In the genomic region with DNA sequence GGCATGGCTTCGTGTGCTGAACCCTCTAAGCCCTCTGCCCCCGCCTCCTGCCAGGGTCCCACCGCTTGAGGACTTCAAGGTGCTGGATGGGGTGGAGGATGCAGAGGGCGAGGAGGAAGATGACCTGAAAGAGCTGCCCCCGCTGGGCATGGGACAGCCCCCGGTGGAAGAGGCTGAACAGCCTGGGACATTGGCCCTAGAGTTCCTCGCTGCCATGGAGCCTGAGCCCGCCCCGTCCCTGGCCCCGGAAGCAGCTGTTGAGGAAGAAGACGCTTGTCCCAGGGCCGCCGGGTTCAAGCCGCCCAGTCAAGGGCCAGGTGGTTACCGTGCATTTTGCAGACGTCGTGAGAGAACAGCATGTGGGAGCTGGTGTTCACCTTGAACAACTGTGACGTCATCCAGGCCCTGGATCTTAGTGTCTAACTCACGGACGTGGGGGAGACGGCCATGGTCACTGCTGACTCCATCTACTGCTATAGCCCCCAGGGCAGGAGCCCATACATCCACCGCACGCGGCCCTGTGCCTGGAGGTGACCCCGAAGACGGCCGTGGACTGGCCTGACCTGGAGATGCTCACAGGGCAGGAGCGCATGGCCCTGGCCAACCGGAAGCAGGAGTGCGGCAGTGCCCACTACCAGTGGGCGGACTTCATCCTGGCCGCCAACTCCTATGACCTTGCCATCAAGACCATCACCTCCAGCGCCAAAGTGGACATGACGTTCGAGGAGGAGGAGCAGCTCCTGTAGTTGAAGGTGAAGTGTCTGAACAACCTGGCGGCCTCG, we compare ENCODE assay signal across 19 cellular contexts.
DNase-seq lines count a peak whose midpoint lies in the region; ATAC-seq and TF ChIP-seq lines count a peak whose summit lies in the region.
"Had no signal": no experiment of that assay in that cellular context is flagged by ENCODE, and none has a peak within 500 bp of the region (broad histone marks: within the 10 kb centered on the region; RNA-seq: fewer than 3 reads in every experiment).

No MANE protein-coding gene starts in this region.

- TF ChIP-seq CTCF in CD14-positive monocyte (IDR thresholded peaks at IDR 0.05) (no peak), RWPE2 (IDR thresholded peaks at IDR 0.05; ENCODE audit: poor library complexity, severe bottlenecking) (no peak), psoas muscle (IDR thresholded peaks at IDR 0.05) (no peak)

- H3K27ac Mint-ChIP-seq in CD14-positive monocyte (no peak overlapping the region), immature natural killer cell (no peak overlapping the region)
- H3K27ac Mint-ChIP-seq: CD4-positive, CD25-positive, alpha-beta regulatory T cell had no signal

- H3K36me3 ChIP-seq in RWPE2 (ENCODE audit: low read depth): peaks cover 14% of the 10 kb centered on the region; the same call in 1 of the 2 replicates
- H3K36me3 ChIP-seq in psoas muscle (ENCODE audit: insufficient read depth in 1 of 2, low read depth in 1 of 2): peaks cover 0 to 99% of the 10 kb centered on the region in 2 donors

- H3K4me1 ChIP-seq in RWPE2 (ENCODE audit: insufficient read depth, poor library complexity, severe bottlenecking): no peaks in the 10 kb centered on the region
- H3K4me1 ChIP-seq in right cardiac atrium (ENCODE audit: control insufficient read depth, insufficient read depth, low read length): no peaks in the 10 kb centered on the region
- H3K4me1 ChIP-seq in psoas muscle: no peaks in the 10 kb centered on the region
- H3K4me1 ChIP-seq: SJSA1 had no signal

- H3K4me3 Mint-ChIP-seq in CD14-positive monocyte (no peak overlapping the region), immature natural killer cell (no peak overlapping the region)
- H3K4me3 Mint-ChIP-seq: CD4-positive, CD25-positive, alpha-beta regulatory T cell had no signal

- H3K27me3 ChIP-seq in RWPE2 (ENCODE audit: insufficient read depth, poor library complexity, severe bottlenecking) (no peaks in the 10 kb centered on the region), right cardiac atrium (ENCODE audit: control insufficient read depth, insufficient read depth) (no peaks in the 10 kb centered on the region), psoas muscle (ENCODE audit: insufficient read depth in 3 of 3, low read length in 2 of 3) (no peaks in the 10 kb centered on the region)
- H3K27me3 ChIP-seq: SJSA1 had no signal

- H3K9me3 ChIP-seq in RWPE2 (ENCODE audit: severe bottlenecking) (no peaks in the 10 kb centered on the region), right cardiac atrium (ENCODE audit: control insufficient read depth, low read length) (no peaks in the 10 kb centered on the region), psoas muscle (no peaks in the 10 kb centered on the region)
- H3K9me3 ChIP-seq: SJSA1 had no signal

- intact Hi-C loops in CD14-positive monocyte (cut with micrococcal nuclease) (no loop called here), right cardiac atrium (cut with DNase I) (no loop called here), psoas muscle (cut with DNase I) (no loop called here)

- H3K27me3 Mint-ChIP-seq in CD14-positive monocyte (ENCODE audit: low read depth in 3 of 3) (no peaks in the 10 kb centered on the region), immature natural killer cell (ENCODE audit: low read depth in 3 of 3) (peaks cover 0 to 4% (median 0%) of the 10 kb centered on the region in 3 donors)
- H3K27me3 Mint-ChIP-seq: CD4-positive, CD25-positive, alpha-beta regulatory T cell had no signal

- H3K9me3 Mint-ChIP-seq in CD14-positive monocyte (no peaks in the 10 kb centered on the region), immature natural killer cell (no peaks in the 10 kb centered on the region)
- H3K9me3 Mint-ChIP-seq: CD4-positive, CD25-positive, alpha-beta regulatory T cell had no signal

- DNase-seq in CD14-positive monocyte (ENCODE audit: low spot score): peak; percentile 42
- peak; percentile 42 for DNase-seq in RWPE2 (ENCODE audit: low spot score)
- peak in 2 of 3 donors; percentile 50 to 54 for DNase-seq in right cardiac atrium
- peak in 1 of 2 donors; percentile 56 for DNase-seq in psoas muscle
- DNase-seq in immature natural killer cell: no peak
- no peak for DNase-seq in COR-L47 (lab: John Stamatoyannopoulos, UW)
- DNase-seq in stimulated activated CD4-positive, alpha-beta T cell treated with anti-CD3 and anti-CD28 coated beads, Interleukin-15, amount 100 ng/mL, for 24 hours: no peak
- DNase-seq: CD4-positive, CD25-positive, alpha-beta regulatory T cell; DMS53; HCEC 1CT; NCI-H1105 treated with DMSO at 0.1 percent for 48 hours; NCI-H146; NCI-H1930; NCI-H2107; NCI-H524; NCI-H774 had no signal

- H3K27ac ChIP-seq in RWPE2 (ENCODE audit: poor library complexity, severe bottlenecking): no peak overlapping the region
- no peak overlapping the region for H3K27ac ChIP-seq in right cardiac atrium (ENCODE audit: low read length)
- no peak overlapping the region for H3K27ac ChIP-seq in psoas muscle
- H3K27ac ChIP-seq: HL-60, SJSA1 had no signal

- H3K4me1 Mint-ChIP-seq in CD14-positive monocyte (peaks cover 10% of the 10 kb centered on the region), immature natural killer cell (no peaks in the 10 kb centered on the region)

- ATAC-seq in RWPE2 (ENCODE audit: low read depth) (no peak), right cardiac atrium (peak; percentile 22 to 46), psoas muscle (peak in 3 of 4 donors; percentile 15 to 22 (median 16))
- ATAC-seq: GM12878 had no signal

- WGBS in right cardiac atrium: 97% methylated on average over 37 of the region's 37 CpGs
- 95 to 97% (median 95%) methylated on average over 37 of the region's 37 CpGs for WGBS in psoas muscle, 3 donors

- H3K36me3 Mint-ChIP-seq in CD14-positive monocyte: peaks cover 78 to 79% of the 10 kb centered on the region in 2 donors
- peaks cover 22 to 50% (median 29%) of the 10 kb centered on the region in 3 donors for H3K36me3 Mint-ChIP-seq in immature natural killer cell

- H3K4me3 ChIP-seq in RWPE2 (ENCODE audit: severe bottlenecking): no peak overlapping the region
- no peak overlapping the region for H3K4me3 ChIP-seq in right cardiac atrium (ENCODE audit: low read length)
- H3K4me3 ChIP-seq in psoas muscle: no peak overlapping the region
- H3K4me3 ChIP-seq: GM12878, SJSA1 had no signal

Comparison
In these comparisons a context has a peak if more than half of its experiments do, and no peak if none do; other contexts are left out.
1. DNase-seq: peak in CD14-positive monocyte (single experiment), RWPE2 (single experiment) and right cardiac atrium (2 of 3); none in immature natural killer cell (0 of 3), COR-L47 (single experiment) and stimulated activated CD4-positive, alpha-beta T cell treated with anti-CD3 and anti-CD28 coated beads, Interleukin-15, amount 100 ng/mL, for 24 hours (single experiment).